Comparison of ENCODE assay signal across 8 cellular contexts in the genomic region with DNA sequence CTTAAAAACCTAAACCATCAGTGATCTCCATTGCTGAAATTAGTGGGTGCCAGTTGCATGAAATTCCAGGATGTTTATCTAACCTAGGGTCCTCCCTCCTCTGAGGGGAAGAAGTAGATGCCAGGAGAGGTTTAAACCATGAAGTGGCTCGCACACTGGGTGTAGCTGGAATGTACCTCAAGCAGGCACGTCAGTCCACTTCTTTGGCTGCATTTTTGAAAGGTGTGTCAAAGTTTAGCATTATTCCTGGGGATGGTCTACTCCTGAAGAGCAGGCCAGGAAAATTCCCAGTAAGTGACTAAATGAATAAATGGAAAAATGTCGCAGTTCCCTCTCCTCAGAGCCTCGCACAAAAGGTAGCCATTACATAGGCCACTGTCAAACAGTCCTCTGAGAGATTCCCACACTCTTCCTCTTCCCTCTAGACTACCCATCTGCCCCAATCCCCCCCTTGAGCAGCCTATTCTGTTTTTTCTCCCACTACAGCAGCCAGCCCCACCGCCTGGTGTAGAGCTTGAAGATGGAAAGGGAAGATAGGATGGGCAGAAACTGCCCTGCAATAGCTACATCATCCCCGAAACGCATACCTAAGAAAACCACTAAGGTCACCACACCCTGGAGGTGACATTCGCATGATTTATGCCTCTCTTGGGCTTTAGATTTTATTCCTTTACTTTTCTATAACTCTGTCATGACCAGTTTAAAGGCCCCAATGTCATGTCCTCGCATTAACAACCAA. TPM values are rescaled to one million over a fixed set of nuclear protein-coding genes. Genes with fewer than 3 reads are reported as not detected.
DNase-seq lines count a peak whose midpoint lies in the region; ATAC-seq and TF ChIP-seq lines count a peak whose summit lies in the region.

No MANE protein-coding gene starts in this region.

- no peak for ATAC-seq in WTC11
- ATAC-seq in GM21723 (IDR thresholded peaks at IDR 0.05; ENCODE audit: unreplicated experiment), result no peak

- CTCF ChIA-PET in WTC11 (lab: Charles Lee), result interaction anchor here (1.0 to 1.7 kb wide), 5 partner anchors 52 to 399 kb away, joined by 3 to 9 read pairs (median 4); no protein-coding TSS in a partner anchor

- no peak overlapping the region for H3K27ac Mint-ChIP-seq in activated CD4-positive, alpha-beta T cell treated with anti-CD3 and anti-CD28 coated beads, Interleukin-2, amount 10 ng/mL, durations not matched to agents 24 days and 14 days
- no peak overlapping the region for H3K27ac Mint-ChIP-seq in WTC11

- H3K4me1 ChIP-seq in iPS-18a (ENCODE audit: control insufficient read depth, low read depth, low read length), result peaks cover 5% of the 10 kb centered on the region
- peaks cover 21 to 37% (median 29%) of the 10 kb centered on the region in 4 donors for H3K4me1 ChIP-seq in stomach

- no peaks in the 10 kb centered on the region for H3K9me3 Mint-ChIP-seq in activated CD4-positive, alpha-beta T cell treated with anti-CD3 and anti-CD28 coated beads, Interleukin-2, amount 10 ng/mL, durations not matched to agents 24 days and 14 days
- no peaks in the 10 kb centered on the region for H3K9me3 Mint-ChIP-seq in WTC11

- H3K36me3 ChIP-seq in iPS-18a (ENCODE audit: control insufficient read depth, low read depth, low read length), result no peaks in the 10 kb centered on the region
- no peaks in the 10 kb centered on the region for H3K36me3 ChIP-seq in stomach

- H3K27me3 ChIP-seq in iPS-18a (ENCODE audit: control insufficient read depth, insufficient read depth, low read length) (no peaks in the 10 kb centered on the region), stomach (no peaks in the 10 kb centered on the region)

- H3K27ac ChIP-seq in iPS-18a (ENCODE audit: low read length), result no peak overlapping the region
- peak overlapping the region in 3 of 5 donors; percentile 94 to 99 (median 96) for H3K27ac ChIP-seq in stomach

- no peak overlapping the region for H3K9ac ChIP-seq in iPS-18a (ENCODE audit: low read length)

- peaks cover 9% of the 10 kb centered on the region for H3K36me3 Mint-ChIP-seq in activated CD4-positive, alpha-beta T cell treated with anti-CD3 and anti-CD28 coated beads, Interleukin-2, amount 10 ng/mL, durations not matched to agents 24 days and 14 days (ENCODE audit: low read depth)
- no peaks in the 10 kb centered on the region for H3K36me3 Mint-ChIP-seq in WTC11

- peak; percentile 61 for DNase-seq in activated CD4-positive, alpha-beta T cell treated with anti-CD3 and anti-CD28 coated beads, Interleukin-2, amount 10 ng/mL, durations not matched to agents 24 days and 14 days
- DNase-seq in activated CD4-positive, alpha-beta T cell treated with anti-CD3 and anti-CD28 coated beads for 4 hours, result no peak
- DNase-seq in WTC11 (ENCODE audit: low spot score), result no peak
- no peak for DNase-seq in stomach
- no peak for DNase-seq in putamen (ENCODE audit: low spot score)
- DNase-seq in erythroblast (lab: John Stamatoyannopoulos, UW), result no peak

- TF ChIP-seq POLR2A in stomach (IDR thresholded peaks at IDR 0.05), result no peak
- TF ChIP-seq POLR2A in erythroblast (IDR thresholded peaks at IDR 0.05; ENCODE audit: low read length), result no peak

- no peak for TF ChIP-seq EP300 in stomach (IDR thresholded peaks at IDR 0.05)

- peak overlapping the region; percentile 98 for H3K4me3 Mint-ChIP-seq in activated CD4-positive, alpha-beta T cell treated with anti-CD3 and anti-CD28 coated beads, Interleukin-2, amount 10 ng/mL, durations not matched to agents 24 days and 14 days
- peak overlapping the region; percentile 94 for H3K4me3 Mint-ChIP-seq in WTC11

- H3K9me3 ChIP-seq in iPS-18a (ENCODE audit: control insufficient read depth, low read depth, low read length) (no peaks in the 10 kb centered on the region), stomach (no peaks in the 10 kb centered on the region)

- peaks cover 23% of the 10 kb centered on the region for H3K27me3 Mint-ChIP-seq in activated CD4-positive, alpha-beta T cell treated with anti-CD3 and anti-CD28 coated beads, Interleukin-2, amount 10 ng/mL, durations not matched to agents 24 days and 14 days
- H3K27me3 Mint-ChIP-seq in WTC11 (ENCODE audit: low read depth), result no peaks in the 10 kb centered on the region

- TF ChIP-seq CTCF in WTC11 (IDR thresholded peaks at IDR 0.05), result no peak
- TF ChIP-seq CTCF in stomach (IDR thresholded peaks at IDR 0.05), result no peak

- POLR2A ChIA-PET in WTC11 (lab: Charles Lee), result interaction anchor here (1.0 kb wide), 1 partner anchor 10 kb away, joined by 5 read pairs; no protein-coding TSS in a partner anchor

- intact Hi-C loops in activated CD4-positive, alpha-beta T cell treated with anti-CD3 and anti-CD28 coated beads, Interleukin-2, amount 10 ng/mL, durations not matched to agents 24 days and 14 days (cut with micrococcal nuclease), result no loop called here
- intact Hi-C loops in stomach (cut with DNase I; ENCODE audit: low total_unique reads), result no loop called here

- WGBS in stomach, 5 donors, result 77 to 85% (median 82%) methylated on average over 9 of the region's 9 CpGs

- H3K4me3 ChIP-seq in iPS-18a (ENCODE audit: low read length), result peak overlapping the region; percentile 69
- peak overlapping the region in 2 of 4 donors; percentile 76 to 90 for H3K4me3 ChIP-seq in stomach

- H3K4me1 Mint-ChIP-seq in activated CD4-positive, alpha-beta T cell treated with anti-CD3 and anti-CD28 coated beads, Interleukin-2, amount 10 ng/mL, durations not matched to agents 24 days and 14 days, result peaks cover 32% of the 10 kb centered on the region
- peaks cover 17% of the 10 kb centered on the region for H3K4me1 Mint-ChIP-seq in WTC11

TF ChIP-seq in WTC11, 78 proteins besides CTCF, POLR2A, EP300 and RAD21:
- TF ChIP-seq, protein P1, sequence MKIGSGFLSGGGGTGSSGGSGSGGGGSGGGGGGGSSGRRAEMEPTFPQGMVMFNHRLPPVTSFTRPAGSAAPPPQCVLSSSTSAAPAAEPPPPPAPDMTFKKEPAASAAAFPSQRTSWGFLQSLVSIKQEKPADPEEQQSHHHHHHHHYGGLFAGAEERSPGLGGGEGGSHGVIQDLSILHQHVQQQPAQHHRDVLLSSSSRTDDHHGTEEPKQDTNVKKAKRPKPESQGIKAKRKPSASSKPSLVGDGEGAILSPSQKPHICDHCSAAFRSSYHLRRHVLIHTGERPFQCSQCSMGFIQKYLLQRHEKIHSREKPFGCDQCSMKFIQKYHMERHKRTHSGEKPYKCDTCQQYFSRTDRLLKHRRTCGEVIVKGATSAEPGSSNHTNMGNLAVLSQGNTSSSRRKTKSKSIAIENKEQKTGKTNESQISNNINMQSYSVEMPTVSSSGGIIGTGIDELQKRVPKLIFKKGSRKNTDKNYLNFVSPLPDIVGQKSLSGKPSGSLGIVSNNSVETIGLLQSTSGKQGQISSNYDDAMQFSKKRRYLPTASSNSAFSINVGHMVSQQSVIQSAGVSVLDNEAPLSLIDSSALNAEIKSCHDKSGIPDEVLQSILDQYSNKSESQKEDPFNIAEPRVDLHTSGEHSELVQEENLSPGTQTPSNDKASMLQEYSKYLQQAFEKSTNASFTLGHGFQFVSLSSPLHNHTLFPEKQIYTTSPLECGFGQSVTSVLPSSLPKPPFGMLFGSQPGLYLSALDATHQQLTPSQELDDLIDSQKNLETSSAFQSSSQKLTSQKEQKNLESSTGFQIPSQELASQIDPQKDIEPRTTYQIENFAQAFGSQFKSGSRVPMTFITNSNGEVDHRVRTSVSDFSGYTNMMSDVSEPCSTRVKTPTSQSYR (CRISPR knock-in tag; IDR thresholded peaks at IDR 0.05), result no peak
- TF ChIP-seq MYBL2 (CRISPR knock-in tag; IDR thresholded peaks at IDR 0.05) (no peak), GRHL2 (CRISPR knock-in tag; IDR thresholded peaks at IDR 0.05; ENCODE audit: insufficient replicate concordance, severe bottlenecking) (no peak), NFE2L1 (CRISPR knock-in tag; IDR thresholded peaks at IDR 0.05) (no peak), TEAD4 (CRISPR knock-in tag; IDR thresholded peaks at IDR 0.05) (no peak), ZNF423 (CRISPR knock-in tag; IDR thresholded peaks at IDR 0.05) (no peak), GABPB1 (CRISPR knock-in tag; IDR thresholded peaks at IDR 0.05) (no peak), TCF7 (CRISPR knock-in tag; IDR thresholded peaks at IDR 0.05; ENCODE audit: low read depth) (no peak), NR2C2 (CRISPR knock-in tag; IDR thresholded peaks at IDR 0.05) (no peak), ETV6 (CRISPR knock-in tag; IDR thresholded peaks at IDR 0.05) (no peak)
- TF ChIP-seq, protein P2, sequence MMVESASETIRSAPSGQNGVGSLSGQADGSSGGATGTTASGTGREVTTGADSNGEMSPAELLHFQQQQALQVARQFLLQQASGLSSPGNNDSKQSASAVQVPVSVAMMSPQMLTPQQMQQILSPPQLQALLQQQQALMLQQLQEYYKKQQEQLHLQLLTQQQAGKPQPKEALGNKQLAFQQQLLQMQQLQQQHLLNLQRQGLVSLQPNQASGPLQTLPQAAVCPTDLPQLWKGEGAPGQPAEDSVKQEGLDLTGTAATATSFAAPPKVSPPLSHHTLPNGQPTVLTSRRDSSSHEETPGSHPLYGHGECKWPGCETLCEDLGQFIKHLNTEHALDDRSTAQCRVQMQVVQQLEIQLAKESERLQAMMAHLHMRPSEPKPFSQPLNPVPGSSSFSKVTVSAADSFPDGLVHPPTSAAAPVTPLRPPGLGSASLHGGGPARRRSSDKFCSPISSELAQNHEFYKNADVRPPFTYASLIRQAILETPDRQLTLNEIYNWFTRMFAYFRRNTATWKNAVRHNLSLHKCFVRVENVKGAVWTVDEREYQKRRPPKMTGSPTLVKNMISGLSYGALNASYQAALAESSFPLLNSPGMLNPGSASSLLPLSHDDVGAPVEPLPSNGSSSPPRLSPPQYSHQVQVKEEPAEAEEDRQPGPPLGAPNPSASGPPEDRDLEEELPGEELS (CRISPR knock-in tag; IDR thresholded peaks at IDR 0.05), result no peak

RNA-seq across cellular contexts. Expression of a gene that starts 0.7 kb away (rescaled TPM):
- 60.8 and 66.6 TPM in 2 replicates for total RNA-seq in activated CD4-positive, alpha-beta T cell treated with anti-CD3 and anti-CD28 coated beads, Interleukin-2, amount 10 ng/mL, durations not matched to agents 24 days and 14 days
- total RNA-seq in WTC11 (2021) (37.0 to 40.6 TPM (median 38.8 TPM) in 3 replicates), stomach (10 to 100 TPM; 12.1 to 64.3 (median 28.8) TPM)
- 10 to 100 TPM; 10.1 to 14.5 (median 11.4) TPM for polyA plus RNA-seq in stomach
